25 cellular contexts compared by ENCODE assay signal in the genomic region with DNA sequence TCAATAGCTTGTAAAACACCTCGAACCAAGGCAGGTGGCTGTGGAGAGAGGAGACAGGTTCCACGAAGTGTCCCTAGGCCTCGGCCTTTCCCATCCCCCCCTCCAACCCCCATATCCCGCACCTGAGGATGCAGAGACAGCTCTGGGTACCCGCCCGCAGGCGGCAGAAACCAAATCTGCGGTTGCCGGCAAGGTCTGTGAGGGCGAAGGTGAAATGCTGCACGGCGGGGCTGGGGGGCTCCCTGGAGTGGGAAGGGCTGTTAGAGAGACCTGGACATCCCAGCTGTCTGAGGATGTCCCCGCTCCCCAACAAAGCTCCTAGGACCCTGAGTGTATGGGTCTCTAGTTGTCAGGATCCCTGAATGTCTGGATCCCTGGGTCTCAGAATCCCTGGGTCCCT. TPM values are rescaled to one million over a fixed set of nuclear protein-coding genes. Genes with fewer than 3 reads are reported as not detected.
"Had no signal": no experiment of that assay in that cellular context is flagged by ENCODE, and none has a peak within 500 bp of the region (broad histone marks: within the 10 kb centered on the region; RNA-seq: fewer than 3 reads in every experiment).

No MANE protein-coding gene starts in this region.

- H3K36me3 ChIP-seq: ovary, right atrium auricular region, sigmoid colon, thoracic aorta had no signal

- H3K27ac ChIP-seq: coronary artery, heart left ventricle, ovary, right atrium auricular region, sigmoid colon, stomach, thoracic aorta had no signal

- H3K27me3 ChIP-seq: ovary had no signal

- H3K4me3 ChIP-seq: coronary artery, heart left ventricle, lung, ovary, right atrium auricular region, sigmoid colon, skin epidermis, stomach, thoracic aorta had no signal

- ATAC-seq: heart left ventricle, left colon, left ventricle myocardium superior had no signal

- H3K9me3 ChIP-seq: heart left ventricle, ovary, right atrium auricular region, sigmoid colon, stomach, thoracic aorta had no signal

- DNase-seq: effector CD4-positive, alpha-beta T cell; foreskin melanocyte; heart left ventricle; hippocampal formation; left colon; left ventricle myocardium superior; mesenchymal stem cell; midbrain; ovary; sigmoid colon; stimulated activated CD4-positive, alpha-beta T cell treated with anti-CD3 and anti-CD28 coated beads, Interleukin-2, amount 100 ng/mL, for 24 hours; stimulated activated CD4-positive, alpha-beta T cell treated with anti-CD3 and anti-CD28 coated beads, Interleukin-4, amount 100 ng/mL, for 4 hours; stomach; substantia nigra; trophoblast cell had no signal

RNA-seq across cellular contexts. Expression of a gene that starts 2.8 kb away (rescaled TPM):
- total RNA-seq: dermis microvascular lymphatic vessel endothelial cell, glomerular endothelial cell had no signal

RNA-seq across cellular contexts. Expression of a gene that starts 14.7 kb away (rescaled TPM):
- total RNA-seq: dermis microvascular lymphatic vessel endothelial cell, glomerular endothelial cell, left ventricle myocardium superior, posterior vena cava had no signal

RNA-seq across cellular contexts. Expression of a gene that starts 23.3 kb away (rescaled TPM):
- total RNA-seq: dermis microvascular lymphatic vessel endothelial cell, glomerular endothelial cell, thoracic aorta had no signal

RNA-seq across cellular contexts. Expression of a gene that starts 45.3 kb away (rescaled TPM):
- total RNA-seq: kidney epithelial cell, right atrium auricular region, urinary bladder had no signal
